In genomic region chr4:168632246-168632832, GRCh38 we compare ENCODE assay signal across 8 cellular contexts.
DNase-seq lines count a peak whose midpoint lies in the region; ATAC-seq and TF ChIP-seq lines count a peak whose summit lies in the region.

No MANE protein-coding gene starts in this region.

- no peaks in the 10 kb centered on the region for H3K36me3 ChIP-seq in left ventricle myocardium inferior
- H3K36me3 ChIP-seq in prostate gland, result no peaks in the 10 kb centered on the region

- ATAC-seq in HG03432 (IDR thresholded peaks at IDR 0.05; ENCODE audit: unreplicated experiment), result no peak

- intact Hi-C loops in left ventricle myocardium inferior (cut with micrococcal nuclease) (no loop called here), prostate gland (cut with DNase I) (loop anchor here (5.0 kb wide), 2 partner anchors 60 to 210 kb away; no protein-coding TSS in a partner anchor)

- H3K4me1 ChIP-seq in left ventricle myocardium inferior, result peaks cover 72% of the 10 kb centered on the region
- no peaks in the 10 kb centered on the region for H3K4me1 ChIP-seq in prostate gland (replicated peaks)

- TF ChIP-seq CTCF in WI38 (IDR thresholded peaks at IDR 0.05; ENCODE audit: low read depth, low read length) (no peak), left ventricle myocardium inferior (IDR thresholded peaks at IDR 0.05; ENCODE audit: borderline replicate concordance) (no peak), prostate gland (IDR thresholded peaks at IDR 0.05) (no peak), GM13977 (IDR thresholded peaks at IDR 0.05; ENCODE audit: extremely low read depth, insufficient read depth, missing control alignments) (no peak)

- in situ Hi-C loops in GM13977 (cut with MboI; ENCODE audit: low pct_unique_long_range_greater_than_20kb, low sequenced_read_pairs, unreplicated experiment), result no loop called here

- 15% methylated on average over 8 of the region's 8 CpGs for WGBS in prostate gland

- DNase-seq in ELF-1 (ENCODE audit: low read depth, low spot score), result peak; percentile 49
- no peak for DNase-seq in left ventricle myocardium inferior
- DNase-seq in prostate gland (ENCODE audit: low spot score), result no peak
- DNase-seq in T-helper 9 cell, result no peak
- DNase-seq in nucleus accumbens (lab: John Stamatoyannopoulos, UW), result no peak
- no peak for DNase-seq in GM13977 (ENCODE audit: low spot score)

- H3K4me3 ChIP-seq in WI38 (ENCODE audit: low read depth, low read length), result peak overlapping the region; percentile 64
- H3K4me3 ChIP-seq in left ventricle myocardium inferior, result peak overlapping the region; percentile 74
- H3K4me3 ChIP-seq in prostate gland, result peak overlapping the region; percentile 24 to 35

- H3K9me3 ChIP-seq in left ventricle myocardium inferior (replicated peaks) (no peaks in the 10 kb centered on the region), prostate gland (no peaks in the 10 kb centered on the region)

- H3K27ac ChIP-seq in left ventricle myocardium inferior (replicated peaks) (peak overlapping the region; percentile 75), prostate gland (peak overlapping the region; percentile 52 to 57)

- H3K27me3 ChIP-seq in left ventricle myocardium inferior (ENCODE audit: low read depth) (no peaks in the 10 kb centered on the region), prostate gland (replicated peaks; ENCODE audit: insufficient read depth) (no peaks in the 10 kb centered on the region)

- no peak for TF ChIP-seq POLR2A in prostate gland (IDR thresholded peaks at IDR 0.05)
